20 cellular contexts compared by ENCODE assay signal in genomic region chr12:39236994-39237393, GRCh38.
A peak's percentile ranks its signal among the peaks of the same experiment; 100 is the strongest.
DNase-seq lines count a peak whose midpoint lies in the region; ATAC-seq and TF ChIP-seq lines count a peak whose summit lies in the region.
"Had no signal": no experiment of that assay in that cellular context is flagged by ENCODE, and none has a peak within 500 bp of the region (broad histone marks: within the 10 kb centered on the region; RNA-seq: fewer than 3 reads in every experiment).

No MANE protein-coding gene starts in this region.

- H3K18ac ChIP-seq in trophoblast cell (ENCODE audit: low read length), result no peak overlapping the region

- no peak overlapping the region for H3K4ac ChIP-seq in trophoblast cell (ENCODE audit: low read depth, low read length)

- H3K4me2 ChIP-seq in GM23248 (ENCODE audit: unreplicated experiment), result no peak overlapping the region
- no peak overlapping the region for H3K4me2 ChIP-seq in trophoblast cell (ENCODE audit: low read length)

- H3K79me1 ChIP-seq in trophoblast cell (ENCODE audit: low read length), result no peaks in the 10 kb centered on the region

- ATAC-seq in RWPE2 (ENCODE audit: low read depth) (peak; percentile 89), esophagus mucosa (peak; percentile 80), GM19324 (IDR thresholded peaks at IDR 0.05; ENCODE audit: low FRiP score, unreplicated experiment) (no peak)
- ATAC-seq in activated T-cell treated with anti-CD3 and anti-CD28 coated beads, Interleukin-2, amount 50 U/mL, for 4 hours, result no peak
- ATAC-seq: psoas muscle had no signal

- H3K4me1 Mint-ChIP-seq in activated T-cell treated with anti-CD3 and anti-CD28 coated beads, Interleukin-2, amount 50 U/mL, for 4 hours (ENCODE audit: low read depth), result no peaks in the 10 kb centered on the region
- H3K4me1 Mint-ChIP-seq: activated CD4-positive, alpha-beta T cell treated with anti-CD3 and anti-CD28 coated beads, Interleukin-2, amount 10 ng/mL, durations not matched to agents 7 days and 5 days; naive B cell had no signal

- DNase-seq in GM23248 (peak; percentile 57), RWPE2 (ENCODE audit: low spot score) (no peak), trophoblast cell (peak; percentile 50 to 65), NCI-H2171 (lab: John Stamatoyannopoulos, UW) (no peak), NCI-H2029 (lab: John Stamatoyannopoulos, UW) (no peak)
- no peak for DNase-seq in activated T-cell treated with anti-CD3 and anti-CD28 coated beads, Interleukin-2, amount 50 U/mL, for 4 hours
- DNase-seq: activated CD4-positive, alpha-beta T cell treated with anti-CD3 and anti-CD28 coated beads, Interleukin-2, amount 10 ng/mL, durations not matched to agents 7 days and 5 days; activated T-cell treated with anti-CD3 and anti-CD28 coated beads, Interleukin-2, amount 50 U/mL, for 24 hours; adrenal gland; DMS153; dorsolateral prefrontal cortex; left cardiac atrium; naive B cell; NCI-H1092; NCI-H345; psoas muscle; stimulated activated CD4-positive, alpha-beta T cell treated with anti-CD3 and anti-CD28 coated beads, Interleukin-1b, Interleukin-23, amount 100 ng/mL, for 48 hours; thyroid gland had no signal

- H3K36me3 ChIP-seq in GM23248 (ENCODE audit: low read depth) (no peaks in the 10 kb centered on the region), RWPE2 (ENCODE audit: low read depth) (no peaks in the 10 kb centered on the region), trophoblast cell (ENCODE audit: control insufficient read depth in 1 of 2, insufficient read depth in 2 of 2, low read length in 2 of 2) (no peaks in the 10 kb centered on the region)
- H3K36me3 ChIP-seq: adrenal gland, thyroid gland had no signal

- no peaks in the 10 kb centered on the region; the same call in 1 of the 2 replicates for H3F3A ChIP-seq in GM23248 (ENCODE audit: insufficient read depth)

- 17 to 18% methylated on average over 2 of the region's 2 CpGs for WGBS in GM23248 (ENCODE audit: low coverage in 1 of 2, low lambda C conversion rate in 2 of 2, missing lambda C conversion rate in 2 of 2), 2 experiments
- WGBS in trophoblast cell (ENCODE audit: extremely low coverage, insufficient coverage, insufficient read length), result no CpG with 5 or more reads among the region's 2 CpGs

- no peaks in the 10 kb centered on the region for H3K79me2 ChIP-seq in GM23248 (ENCODE audit: insufficient read depth)
- H3K79me2 ChIP-seq in trophoblast cell (ENCODE audit: control insufficient read depth, insufficient read depth, low read length, poor library complexity), result no peaks in the 10 kb centered on the region

- H4K8ac ChIP-seq in trophoblast cell (ENCODE audit: low read depth, low read length), result no peak overlapping the region

- H3K27me3 ChIP-seq in GM23248 (replicated peaks; ENCODE audit: insufficient read depth), result peaks cover 33% of the 10 kb centered on the region
- no peaks in the 10 kb centered on the region for H3K27me3 ChIP-seq in RWPE2 (ENCODE audit: insufficient read depth, poor library complexity, severe bottlenecking)
- no peaks in the 10 kb centered on the region for H3K27me3 ChIP-seq in trophoblast cell (ENCODE audit: insufficient read depth, low read length)
- H3K27me3 ChIP-seq: adrenal gland, dorsolateral prefrontal cortex, thyroid gland had no signal

- no peak overlapping the region for H2BK5ac ChIP-seq in trophoblast cell (ENCODE audit: low read depth, low read length, poor library complexity)

- H2BK12ac ChIP-seq in trophoblast cell (ENCODE audit: low read length), result no peak overlapping the region

- in situ Hi-C loops in GM23248 (cut with MboI), result no loop called here

- no peak for TF ChIP-seq CTCF in RWPE2 (IDR thresholded peaks at IDR 0.05; ENCODE audit: poor library complexity, severe bottlenecking)

- H2AK5ac ChIP-seq in trophoblast cell (ENCODE audit: low read length), result no peak overlapping the region

- no peak overlapping the region for H4K91ac ChIP-seq in trophoblast cell (ENCODE audit: low read depth, low read length)

- H3K9ac ChIP-seq in GM23248 (no peak overlapping the region), trophoblast cell (ENCODE audit: low read length) (no peak overlapping the region)

- H3K9me3 Mint-ChIP-seq in activated T-cell treated with anti-CD3 and anti-CD28 coated beads, Interleukin-2, amount 50 U/mL, for 4 hours, result no peaks in the 10 kb centered on the region
- H3K9me3 Mint-ChIP-seq: activated CD4-positive, alpha-beta T cell treated with anti-CD3 and anti-CD28 coated beads, Interleukin-2, amount 10 ng/mL, durations not matched to agents 7 days and 5 days; activated T-cell treated with anti-CD3 and anti-CD28 coated beads, Interleukin-2, amount 50 U/mL, for 24 hours had no signal

- no peak overlapping the region for H3K4me3 Mint-ChIP-seq in activated T-cell treated with anti-CD3 and anti-CD28 coated beads, Interleukin-2, amount 50 U/mL, for 4 hours
- H3K4me3 Mint-ChIP-seq: activated CD4-positive, alpha-beta T cell treated with anti-CD3 and anti-CD28 coated beads, Interleukin-2, amount 10 ng/mL, durations not matched to agents 7 days and 5 days; activated T-cell treated with anti-CD3 and anti-CD28 coated beads, Interleukin-2, amount 50 U/mL, for 24 hours; naive B cell had no signal

- H3K4me3 ChIP-seq in GM23248 (no peak overlapping the region), RWPE2 (ENCODE audit: severe bottlenecking) (no peak overlapping the region), trophoblast cell (ENCODE audit: low read depth, low read length) (no peak overlapping the region)
- H3K4me3 ChIP-seq: adrenal gland, dorsolateral prefrontal cortex, psoas muscle, thyroid gland had no signal

- H3K23ac ChIP-seq in trophoblast cell (ENCODE audit: low read length), result no peak overlapping the region

- H3K14ac ChIP-seq in trophoblast cell (ENCODE audit: low read length), result no peak overlapping the region

- H2BK120ac ChIP-seq in trophoblast cell (ENCODE audit: insufficient read depth, low read length, poor library complexity), result no peak overlapping the region

- H3K4me1 ChIP-seq in GM23248 (ENCODE audit: insufficient read depth) (peaks cover 7% of the 10 kb centered on the region; the same call in 1 of the 2 replicates), RWPE2 (ENCODE audit: insufficient read depth, poor library complexity, severe bottlenecking) (peaks cover 36% of the 10 kb centered on the region), trophoblast cell (ENCODE audit: control insufficient read depth in 1 of 2, insufficient read depth in 2 of 2, low read length in 2 of 2) (no peaks in the 10 kb centered on the region)
- H3K4me1 ChIP-seq: adrenal gland, psoas muscle, thyroid gland had no signal

- no peak overlapping the region for H4K12ac ChIP-seq in trophoblast cell (ENCODE audit: low read depth, low read length)

- H3K9me2 ChIP-seq in GM23248 (ENCODE audit: insufficient read depth), result no peaks in the 10 kb centered on the region

- no peaks in the 10 kb centered on the region for H4K20me1 ChIP-seq in GM23248 (ENCODE audit: insufficient read depth)

- H2AFZ ChIP-seq in GM23248, result no peak overlapping the region
- no peak overlapping the region for H2AFZ ChIP-seq in trophoblast cell (ENCODE audit: insufficient read depth, low read length, poor library complexity)

- no peak overlapping the region for H3K27ac ChIP-seq in GM23248
- peak overlapping the region; percentile 71 for H3K27ac ChIP-seq in RWPE2 (ENCODE audit: poor library complexity, severe bottlenecking)
- H3K27ac ChIP-seq in trophoblast cell (ENCODE audit: low read depth, low read length), result no peak overlapping the region
- H3K27ac ChIP-seq: adrenal gland, dorsolateral prefrontal cortex, psoas muscle, thyroid gland had no signal

- H3K9me3 ChIP-seq in GM23248 (ENCODE audit: low read depth), result no peaks in the 10 kb centered on the region
- no peaks in the 10 kb centered on the region for H3K9me3 ChIP-seq in RWPE2 (ENCODE audit: severe bottlenecking)
- no peaks in the 10 kb centered on the region for H3K9me3 ChIP-seq in trophoblast cell (ENCODE audit: insufficient read depth, low read depth, low read length)
- H3K9me3 ChIP-seq: adrenal gland, psoas muscle, thyroid gland had no signal

- no peaks in the 10 kb centered on the region for H3K27me3 Mint-ChIP-seq in activated T-cell treated with anti-CD3 and anti-CD28 coated beads, Interleukin-2, amount 50 U/mL, for 4 hours (ENCODE audit: low read depth)
- H3K27me3 Mint-ChIP-seq: activated CD4-positive, alpha-beta T cell treated with anti-CD3 and anti-CD28 coated beads, Interleukin-2, amount 10 ng/mL, durations not matched to agents 7 days and 5 days; activated T-cell treated with anti-CD3 and anti-CD28 coated beads, Interleukin-2, amount 50 U/mL, for 24 hours; naive B cell had no signal

- H3K36me3 Mint-ChIP-seq in activated T-cell treated with anti-CD3 and anti-CD28 coated beads, Interleukin-2, amount 50 U/mL, for 4 hours (ENCODE audit: insufficient read depth), result no peaks in the 10 kb centered on the region
- H3K36me3 Mint-ChIP-seq: naive B cell had no signal

Comparison
In these comparisons a context has a peak if more than half of its experiments do, and no peak if none do; other contexts are left out.
1. DNase-seq: peak in GM23248 (single experiment) and trophoblast cell (2 of 2); none in RWPE2 (single experiment), activated T-cell treated with anti-CD3 and anti-CD28 coated beads, Interleukin-2, amount 50 U/mL, for 4 hours (single experiment), NCI-H2171 (single experiment) and NCI-H2029 (single experiment).
2. ATAC-seq: peak in RWPE2 (single experiment) and esophagus mucosa (single experiment); none in activated T-cell treated with anti-CD3 and anti-CD28 coated beads, Interleukin-2, amount 50 U/mL, for 4 hours (0 of 2) and GM19324 (single experiment).